15 cellular contexts compared by ENCODE assay signal in genomic region chr2:203890733-203891132, GRCh38. TPM values are rescaled to one million over a fixed set of nuclear protein-coding genes. Genes with fewer than 3 reads are reported as not detected.
"Had no signal": no experiment of that assay in that cellular context is flagged by ENCODE, and none has a peak within 500 bp of the region (broad histone marks: within the 10 kb centered on the region; RNA-seq: fewer than 3 reads in every experiment).

No MANE protein-coding gene starts in this region.

- H3K27me3 ChIP-seq: body of pancreas, esophagus squamous epithelium, tibial artery had no signal

- H3K4me3 Mint-ChIP-seq: activated T-cell treated with anti-CD3 and anti-CD28 coated beads, Interleukin-2, amount 50 U/mL, for 4 hours; naive B cell had no signal

- H2AFZ ChIP-seq: parathyroid adenoma had no signal

- H3K27ac Mint-ChIP-seq: naive B cell had no signal

- ATAC-seq: body of pancreas had no signal

- H3K4me3 ChIP-seq: body of pancreas, esophagus squamous epithelium, left ventricle myocardium inferior, tibial artery had no signal

- H3K27ac ChIP-seq: body of pancreas, esophagus squamous epithelium, left ventricle myocardium inferior, parathyroid adenoma, tibial artery had no signal

- H3K4me1 ChIP-seq: body of pancreas, parathyroid adenoma, tibial artery had no signal

- H3K9me3 ChIP-seq: body of pancreas, esophagus squamous epithelium, left ventricle myocardium inferior, tibial artery had no signal

- H3K79me2 ChIP-seq: parathyroid adenoma had no signal

- H3K36me3 Mint-ChIP-seq: naive B cell had no signal

- H3K9ac ChIP-seq: parathyroid adenoma had no signal

- H3K36me3 ChIP-seq: esophagus squamous epithelium, left ventricle myocardium inferior, tibial artery had no signal

- H3K4me1 Mint-ChIP-seq: naive B cell had no signal

- H3K9me3 Mint-ChIP-seq: activated T-cell treated with anti-CD3 and anti-CD28 coated beads, Interleukin-2, amount 50 U/mL, for 4 hours had no signal

- DNase-seq: activated CD4-positive, CD25-positive, alpha-beta regulatory T cell treated with anti-CD3 and anti-CD28 coated beads, Interleukin-2, amount 50 U/mL, for 72 hours; activated naive CD4-positive, alpha-beta T cell; activated T-cell treated with anti-CD3 and anti-CD28 coated beads, Interleukin-2, amount 50 U/mL, for 4 hours; caudate nucleus; esophagus squamous epithelium; hypothalamus; left ventricle myocardium inferior; naive B cell; stimulated activated CD4-positive, alpha-beta T cell treated with anti-CD3 and anti-CD28 coated beads, Interleukin-12 subunit alpha, Interleukin-12 subunit beta, amount 100 ng/mL, for 4 hours had no signal

RNA-seq across cellular contexts. Expression of gene CTLA4, which starts 23.2 kb away (rescaled TPM):
- total RNA-seq: body of pancreas, fibroblast of villous mesenchyme, kidney epithelial cell, renal cortical epithelial cell had no signal

RNA-seq across cellular contexts. Expression of gene ICOS, which starts 45.8 kb away (rescaled TPM):
- total RNA-seq: body of pancreas, fibroblast of villous mesenchyme, kidney epithelial cell, left ventricle myocardium inferior, renal cortical epithelial cell had no signal
